ENCODE assay signal across 1 cellular context in the genomic region with DNA sequence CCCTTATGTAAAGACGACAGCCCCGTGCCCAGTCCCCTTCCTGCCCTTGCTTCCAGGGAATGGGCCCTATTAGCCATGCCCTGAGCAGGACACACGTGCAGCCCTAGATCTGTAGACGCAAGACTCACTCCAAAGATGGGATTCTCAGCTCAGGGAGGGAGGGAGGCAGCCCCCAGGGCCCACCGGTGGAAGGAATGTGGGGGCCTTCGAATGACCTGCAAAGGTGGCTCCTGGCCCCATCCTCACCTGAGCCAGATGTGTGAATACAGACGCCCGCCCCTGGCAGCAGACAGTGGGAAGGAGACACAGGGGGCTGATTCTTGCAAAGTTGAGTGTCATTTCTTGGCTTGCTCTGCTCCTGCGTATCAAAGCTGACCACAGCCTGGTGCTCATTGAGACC.
TF ChIP-seq lines count a peak whose summit lies in the region.

No MANE protein-coding gene starts in this region.

TF ChIP-seq in HepG2, 621 proteins besides CTCF, POLR2A, EP300 and RAD21 (continued from another document):
- TF ChIP-seq, protein P1, sequence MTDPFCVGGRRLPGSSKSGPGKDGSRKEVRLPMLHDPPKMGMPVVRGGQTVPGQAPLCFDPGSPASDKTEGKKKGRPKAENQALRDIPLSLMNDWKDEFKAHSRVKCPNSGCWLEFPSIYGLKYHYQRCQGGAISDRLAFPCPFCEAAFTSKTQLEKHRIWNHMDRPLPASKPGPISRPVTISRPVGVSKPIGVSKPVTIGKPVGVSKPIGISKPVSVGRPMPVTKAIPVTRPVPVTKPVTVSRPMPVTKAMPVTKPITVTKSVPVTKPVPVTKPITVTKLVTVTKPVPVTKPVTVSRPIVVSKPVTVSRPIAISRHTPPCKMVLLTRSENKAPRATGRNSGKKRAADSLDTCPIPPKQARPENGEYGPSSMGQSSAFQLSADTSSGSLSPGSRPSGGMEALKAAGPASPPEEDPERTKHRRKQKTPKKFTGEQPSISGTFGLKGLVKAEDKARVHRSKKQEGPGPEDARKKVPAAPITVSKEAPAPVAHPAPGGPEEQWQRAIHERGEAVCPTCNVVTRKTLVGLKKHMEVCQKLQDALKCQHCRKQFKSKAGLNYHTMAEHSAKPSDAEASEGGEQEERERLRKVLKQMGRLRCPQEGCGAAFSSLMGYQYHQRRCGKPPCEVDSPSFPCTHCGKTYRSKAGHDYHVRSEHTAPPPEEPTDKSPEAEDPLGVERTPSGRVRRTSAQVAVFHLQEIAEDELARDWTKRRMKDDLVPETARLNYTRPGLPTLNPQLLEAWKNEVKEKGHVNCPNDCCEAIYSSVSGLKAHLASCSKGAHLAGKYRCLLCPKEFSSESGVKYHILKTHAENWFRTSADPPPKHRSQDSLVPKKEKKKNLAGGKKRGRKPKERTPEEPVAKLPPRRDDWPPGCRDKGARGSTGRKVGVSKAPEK (CRISPR knock-in tag; IDR thresholded peaks at IDR 0.05; ENCODE audit: borderline replicate concordance), result no peak
- no peak for TF ChIP-seq TBL1XR1 (IDR thresholded peaks at IDR 0.05; ENCODE audit: borderline replicate concordance, low read length, partially characterized antibody)
